ENCODE assay signal across 8 cellular contexts in genomic region chr1:182029379-182030331, GRCh38. TPM values are rescaled to one million over a fixed set of nuclear protein-coding genes. Genes with fewer than 3 reads are reported as not detected.
DNase-seq lines count a peak whose midpoint lies in the region; ATAC-seq and TF ChIP-seq lines count a peak whose summit lies in the region.

No MANE protein-coding gene starts in this region.

- H3K27me3 Mint-ChIP-seq in IgD-negative memory B cell, result no peaks in the 10 kb centered on the region

- H3K9me3 Mint-ChIP-seq in IgD-negative memory B cell, result no peaks in the 10 kb centered on the region

- TF ChIP-seq CTCF in OCI-LY7 (conservative IDR thresholded peaks at IDR 0.05; ENCODE audit: low read length), result peak; percentile 65

- no peaks in the 10 kb centered on the region for H3K9me2 ChIP-seq in OCI-LY7 (ENCODE audit: insufficient read depth, low read length)

- 0 to 1% methylated on average over 62 to 68 of the region's 68 CpGs for WGBS in esophagus, 2 donors

- peak overlapping the region; percentile 79 to 100 (median 94) for H3K4me3 Mint-ChIP-seq in IgD-negative memory B cell

- H3K36me3 Mint-ChIP-seq in IgD-negative memory B cell, result peaks cover 1% of the 10 kb centered on the region

- ATAC-seq in GM21528 (IDR thresholded peaks at IDR 0.05; ENCODE audit: low FRiP score, unreplicated experiment), result peak; percentile 96

- H3K36me3 ChIP-seq in OCI-LY7 (ENCODE audit: insufficient read depth, low read length) (no peaks in the 10 kb centered on the region), esophagus (ENCODE audit: control insufficient read depth in 2 of 2, insufficient read depth in 2 of 2, low read length in 1 of 2) (no peaks in the 10 kb centered on the region), mucosa of rectum (ENCODE audit: control insufficient read depth in 2 of 2, insufficient read depth in 2 of 2, low read length in 2 of 2) (no peaks in the 10 kb centered on the region)

- H3K4me1 Mint-ChIP-seq in IgD-negative memory B cell, result peaks cover 8 to 14% (median 11%) of the 10 kb centered on the region in 3 donors

- peak overlapping the region; percentile 70 to 71 for H3K9ac ChIP-seq in mucosa of rectum (ENCODE audit: low read depth in 1 of 2, low read length in 2 of 2)

- H3K4me2 ChIP-seq in OCI-LY7 (ENCODE audit: low read length), result peak overlapping the region; percentile 83

- H3K9me3 ChIP-seq in OCI-LY7 (ENCODE audit: low read length), result no peaks in the 10 kb centered on the region
- H3K9me3 ChIP-seq in esophagus (ENCODE audit: control insufficient read depth in 2 of 2, insufficient read depth in 1 of 2, low read depth in 1 of 2, low read length in 1 of 2), result no peaks in the 10 kb centered on the region
- H3K9me3 ChIP-seq in mucosa of rectum (ENCODE audit: control insufficient read depth in 2 of 2, low read length in 2 of 2), result no peaks in the 10 kb centered on the region

- peaks cover 9% of the 10 kb centered on the region for H3K4me1 ChIP-seq in OCI-LY7 (ENCODE audit: insufficient read depth, low read length, poor library complexity, severe bottlenecking)
- H3K4me1 ChIP-seq in esophagus (ENCODE audit: control insufficient read depth in 2 of 2, insufficient read depth in 2 of 2, low read length in 1 of 2), result no peaks in the 10 kb centered on the region
- peaks cover 5 to 11% of the 10 kb centered on the region in 2 donors for H3K4me1 ChIP-seq in mucosa of rectum (ENCODE audit: control insufficient read depth in 2 of 2, insufficient read depth in 2 of 2, low read length in 2 of 2)

- H4K20me1 ChIP-seq in OCI-LY7 (ENCODE audit: insufficient read depth, low read length), result no peaks in the 10 kb centered on the region

- H3K27ac ChIP-seq in OCI-LY7 (ENCODE audit: low read depth, low read length, poor library complexity, severe bottlenecking) (peak overlapping the region; percentile 45), esophagus (ENCODE audit: low read depth in 2 of 2, low read length in 1 of 2) (peak overlapping the region; percentile 90 to 92), mucosa of rectum (ENCODE audit: low read depth in 2 of 2, low read length in 2 of 2) (peak overlapping the region; percentile 85 to 86)

- no peaks in the 10 kb centered on the region for H3K27me3 ChIP-seq in esophagus (ENCODE audit: control insufficient read depth in 1 of 2, insufficient read depth in 2 of 2, low read length in 2 of 2)
- H3K27me3 ChIP-seq in mucosa of rectum (ENCODE audit: control insufficient read depth in 2 of 2, insufficient read depth in 2 of 2, low read length in 2 of 2), result no peaks in the 10 kb centered on the region

- POLR2A ChIA-PET in OCI-LY7 (lab: Charles Lee), result interaction anchor here (0.5 to 1.1 kb wide), 6 partner anchors 10 to 697 kb away, joined by 3 to 7 read pairs (median 4); no protein-coding TSS in a partner anchor

- CTCF ChIA-PET in OCI-LY7 (lab: Charles Lee; ENCODE audit: unreplicated experiment), result interaction anchor here (0.6 to 1.4 kb wide), 2 partner anchors 25 to 114 kb away, joined by 4 to 6 read pairs; no protein-coding TSS in a partner anchor

- intact Hi-C loops in OCI-LY7 (cut with micrococcal nuclease; ENCODE audit: unreplicated experiment), result no loop called here

- no peaks in the 10 kb centered on the region for H3K79me2 ChIP-seq in OCI-LY7 (ENCODE audit: insufficient read depth, low read depth, low read length)

- peak overlapping the region; percentile 69 for H3K4me3 ChIP-seq in OCI-LY7 (ENCODE audit: low read depth, low read length, poor library complexity, severe bottlenecking)
- H3K4me3 ChIP-seq in esophagus (ENCODE audit: low read depth in 1 of 2, low read length in 2 of 2), result peak overlapping the region; percentile 56 to 67
- H3K4me3 ChIP-seq in mucosa of rectum (ENCODE audit: low read length in 2 of 2), result peak overlapping the region; percentile 78 to 85

- peak; percentile 93 for DNase-seq in DMS114 treated with DMSO at 0.1 percent for 48 hours (lab: John Stamatoyannopoulos, UW; ENCODE audit: unreplicated experiment)
- peak; percentile 98 for DNase-seq in OCI-LY7 (ENCODE audit: low spot score)
- peak; percentile 96 for DNase-seq in activated T-cell treated with anti-CD3 and anti-CD28 coated beads for 48 hours (ENCODE audit: low read depth)
- DNase-seq in stimulated activated CD8-positive, alpha-beta memory T cell treated with anti-CD3 and anti-CD28 coated beads, Interleukin-4, amount 100 ng/mL, for 4 hours (ENCODE audit: low read depth in 2 of 2, low spot score in 1 of 2), result peak; percentile 96 to 97

- no TSS peak for BruUV-seq in OCI-LY7 (replicated peaks; lab: Mats Ljungman, UMichigan)

- H2AFZ ChIP-seq in OCI-LY7 (ENCODE audit: low read length), result peak overlapping the region; percentile 99

- H3K27ac Mint-ChIP-seq in IgD-negative memory B cell, result peak overlapping the region; percentile 34 to 87 (median 76)

RNA-seq across cellular contexts. Expression of gene ZNF648, which starts 31.9 kb away (rescaled TPM):
- polyA plus RNA-seq in IgD-negative memory B cell, result not detected
- total RNA-seq in OCI-LY7 (2014; rRNA removed; shearing (Covaris generic)), result not detected in 2 replicates
- not detected in 2 replicates for total RNA-seq in OCI-LY7 (2022)
- polyA plus RNA-seq in esophagus, result not detected

Comparison
In these comparisons a context has a peak if more than half of its experiments do, and no peak if none do; other contexts are left out.
1. Peak in every context shown above with its lines: DNase-seq, ATAC-seq, H3K4me3 ChIP-seq and H3K27ac ChIP-seq.